Comparison of ENCODE assay signal across 19 cellular contexts in the genomic region with DNA sequence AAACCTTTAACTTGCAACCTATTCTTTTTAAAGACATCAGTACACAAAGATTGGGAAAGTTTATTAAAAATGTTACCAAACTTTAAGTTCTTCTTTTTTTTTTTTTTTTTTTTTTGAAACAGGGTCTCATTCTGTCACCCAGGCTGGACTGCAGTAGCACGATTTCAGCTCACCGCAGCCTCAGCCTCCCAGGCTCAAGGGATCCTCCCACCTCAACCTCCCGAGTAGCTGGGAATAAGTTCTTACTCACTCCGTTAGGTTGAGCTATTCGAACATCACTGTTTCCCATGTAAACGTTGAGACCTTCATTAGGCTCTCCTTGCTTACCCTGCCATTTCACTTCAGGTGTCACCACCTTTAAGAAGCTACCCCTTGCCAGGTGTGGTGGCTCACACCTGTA. TPM values are rescaled to one million over a fixed set of nuclear protein-coding genes. Genes with fewer than 3 reads are reported as not detected.
DNase-seq lines count a peak whose midpoint lies in the region; ATAC-seq, FAIRE-seq and TF ChIP-seq lines count a peak whose summit lies in the region.
"Had no signal": no experiment of that assay in that cellular context is flagged by ENCODE, and none has a peak within 500 bp of the region (broad histone marks: within the 10 kb centered on the region; RNA-seq: fewer than 3 reads in every experiment).

No MANE protein-coding gene starts in this region.

- no peaks in the 10 kb centered on the region for H3K79me2 ChIP-seq in HepG2 (ENCODE audit: insufficient read depth, low read length)

- H3K9me3 ChIP-seq in CD4-positive, alpha-beta memory T cell (ENCODE audit: control insufficient read depth in 1 of 2, low read length in 2 of 2) = no peaks in the 10 kb centered on the region
- H3K9me3 ChIP-seq in stomach (no peaks in the 10 kb centered on the region), HepG2 (ENCODE audit: low read length) (no peaks in the 10 kb centered on the region)
- H3K9me3 ChIP-seq: heart left ventricle had no signal

- H3K27ac ChIP-seq in CD4-positive, alpha-beta memory T cell (ENCODE audit: low read depth, low read length) = peak overlapping the region; percentile 29
- peak overlapping the region in 4 of 5 donors; percentile 58 to 99 (median 97) for H3K27ac ChIP-seq in stomach
- H3K27ac ChIP-seq in HepG2 (ENCODE audit: extremely low read length, insufficient read depth, low read length) = no peak overlapping the region

- CTCF ChIA-PET in CD4-positive, alpha-beta memory T cell (lab: Charles Lee; ENCODE audit: partially characterized antibody) = interaction anchor here (0.7 to 16.4 kb wide), 11 partner anchors 9 to 175 kb away, joined by 3 to 747 read pairs (median 5); no protein-coding TSS in a partner anchor
- CTCF ChIA-PET in HepG2 (lab: Yijun Ruan, JAX; ENCODE audit: low intra/inter-chr PET ratio, low total read pairs) = no interaction called here

- TF ChIP-seq EP300 in stomach (IDR thresholded peaks at IDR 0.05) (no peak), HepG2 (IDR thresholded peaks at IDR 0.05; ENCODE audit: low read depth in 2 of 2, low read length in 2 of 2) (no peak), HepG2 (CRISPR knock-in tag; IDR thresholded peaks at IDR 0.05; ENCODE audit: borderline replicate concordance) (no peak)

- no peaks in the 10 kb centered on the region for H3K9me3 Mint-ChIP-seq in CD4-positive, alpha-beta memory T cell
- no peaks in the 10 kb centered on the region for H3K9me3 Mint-ChIP-seq in dendritic cell treated with granulocyte-macrophage colony-stimulating factor and Interleukin-4, amounts not matched to agents 40 ng/mL and 50 ng/mL, for 4 days
- H3K9me3 Mint-ChIP-seq: activated B cell treated with CpG ODN at 0.5 μM for 24 hours, endodermal cell had no signal

- peaks cover 58 to 92% (median 73%) of the 10 kb centered on the region in 4 donors for H3K4me1 Mint-ChIP-seq in CD4-positive, alpha-beta memory T cell
- peaks cover 74% of the 10 kb centered on the region for H3K4me1 Mint-ChIP-seq in dendritic cell treated with granulocyte-macrophage colony-stimulating factor and Interleukin-4, amounts not matched to agents 40 ng/mL and 50 ng/mL, for 4 days (ENCODE audit: low read depth)

- H4K20me1 ChIP-seq in HepG2 (ENCODE audit: insufficient read depth, low read length) = no peaks in the 10 kb centered on the region

- TF ChIP-seq CTCF in NB4 (IDR thresholded peaks at IDR 0.05; ENCODE audit: low read depth, low read length) (no peak), stomach (IDR thresholded peaks at IDR 0.05) (no peak), HepG2 (CRISPR knock-in tag; IDR thresholded peaks at IDR 0.05) (no peak)

- BruUV-seq in HepG2 (replicated peaks; lab: Mats Ljungman, UMichigan) = no TSS peak

- TF ChIP-seq POLR2A in NB4 (IDR thresholded peaks at IDR 0.05; ENCODE audit: extremely low read depth, insufficient read length) (no peak), stomach (IDR thresholded peaks at IDR 0.05) (no peak), HepG2 (IDR thresholded peaks at IDR 0.05; ENCODE audit: insufficient read depth in 1 of 2, low read depth in 2 of 2, low read length in 2 of 2) (no peak)

- H3K4me3 Mint-ChIP-seq in CD4-positive, alpha-beta memory T cell = peak overlapping the region; percentile 17 to 96 (median 72)
- H3K4me3 Mint-ChIP-seq in dendritic cell treated with granulocyte-macrophage colony-stimulating factor and Interleukin-4, amounts not matched to agents 40 ng/mL and 50 ng/mL, for 4 days = no peak overlapping the region
- H3K4me3 Mint-ChIP-seq: activated B cell treated with CpG ODN at 0.5 μM for 24 hours, endodermal cell had no signal

- H3K27ac Mint-ChIP-seq in CD4-positive, alpha-beta memory T cell = peak overlapping the region; percentile 87 to 92 (median 90)
- H3K27ac Mint-ChIP-seq in dendritic cell treated with granulocyte-macrophage colony-stimulating factor and Interleukin-4, amounts not matched to agents 40 ng/mL and 50 ng/mL, for 4 days = peak overlapping the region; percentile 30
- H3K27ac Mint-ChIP-seq: endodermal cell had no signal

- POLR2A ChIA-PET in CD4-positive, alpha-beta memory T cell (lab: Charles Lee; ENCODE audit: partially characterized antibody) = interaction anchor here (0.8 to 9.9 kb wide), 9 partner anchors 8 to 497 kb away, joined by 3 to 323 read pairs (median 4); partner anchors contain the start of gene BCLAF1
- POLR2A ChIA-PET in HepG2 (lab: Yijun Ruan, JAX) = no interaction called here

- no peak for FAIRE-seq in HepG2 (lab: Jason Lieb, UNC)
- FAIRE-seq: G401.6, GM12892 had no signal

- 85 to 94% (median 89%) methylated on average over 6 of the region's 6 CpGs for WGBS in stomach, 5 donors
- 13% methylated on average over 6 of the region's 6 CpGs for WGBS in HepG2 (ENCODE audit: low lambda C conversion rate)

- no peak for TF ChIP-seq RAD21 in HepG2 (CRISPR knock-in tag; IDR thresholded peaks at IDR 0.05)

- H3K27me3 Mint-ChIP-seq in CD4-positive, alpha-beta memory T cell = no peaks in the 10 kb centered on the region
- no peaks in the 10 kb centered on the region for H3K27me3 Mint-ChIP-seq in dendritic cell treated with granulocyte-macrophage colony-stimulating factor and Interleukin-4, amounts not matched to agents 40 ng/mL and 50 ng/mL, for 4 days
- H3K27me3 Mint-ChIP-seq: activated B cell treated with CpG ODN at 0.5 μM for 24 hours had no signal

- no peaks in the 10 kb centered on the region for H3K27me3 ChIP-seq in CD4-positive, alpha-beta memory T cell (ENCODE audit: insufficient read depth, low read length)
- no peaks in the 10 kb centered on the region for H3K27me3 ChIP-seq in stomach
- peaks cover 0 to 40% of the 10 kb centered on the region in 2 experiments; a peak in 3 of 5 replicates for H3K27me3 ChIP-seq in HepG2 (ENCODE audit: control insufficient read depth in 1 of 2, insufficient read depth in 2 of 2, low read length in 2 of 2)
- H3K27me3 ChIP-seq: heart left ventricle had no signal

- in situ Hi-C loops in HepG2 (cut with HindIII; ENCODE audit: extremely low pct_ligation_motif_present, low pct_unique_long_range_greater_than_20kb) = no loop called here

- H3K4me1 ChIP-seq in CD4-positive, alpha-beta memory T cell (ENCODE audit: insufficient read depth, low read length) = peaks cover 92% of the 10 kb centered on the region
- H3K4me1 ChIP-seq in stomach (peaks cover 48 to 91% (median 75%) of the 10 kb centered on the region in 4 donors), HepG2 (ENCODE audit: insufficient read depth, low read length) (peaks cover 8% of the 10 kb centered on the region)

- no peak overlapping the region for H2AFZ ChIP-seq in HepG2 (ENCODE audit: low read length)

- H3K9ac ChIP-seq in HepG2 (ENCODE audit: insufficient read depth, low read depth, low read length) = no peak overlapping the region

- ATAC-seq in HepG2 = no peak
- no peak for ATAC-seq in HG02623 (IDR thresholded peaks at IDR 0.05; ENCODE audit: unreplicated experiment)

- H3K36me3 Mint-ChIP-seq in CD4-positive, alpha-beta memory T cell = peaks cover 29% of the 10 kb centered on the region in 2 donors
- peaks cover 45% of the 10 kb centered on the region for H3K36me3 Mint-ChIP-seq in dendritic cell treated with granulocyte-macrophage colony-stimulating factor and Interleukin-4, amounts not matched to agents 40 ng/mL and 50 ng/mL, for 4 days (ENCODE audit: low read depth)

- intact Hi-C loops in CD4-positive, alpha-beta memory T cell (cut with micrococcal nuclease) = no loop called here
- intact Hi-C loops in dendritic cell treated with granulocyte-macrophage colony-stimulating factor and Interleukin-4, amounts not matched to agents 40 ng/mL and 50 ng/mL, for 4 days (cut with micrococcal nuclease) = loop anchor here (5.0 kb wide), 2 partner anchors 34 to 69 kb away; no protein-coding TSS in a partner anchor
- intact Hi-C loops in stomach (cut with DNase I; ENCODE audit: low total_unique reads) = no loop called here
- intact Hi-C loops in HepG2 (cut with micrococcal nuclease; ENCODE audit: unreplicated experiment) = no loop called here

- no peak overlapping the region for H3K4me2 ChIP-seq in HepG2 (ENCODE audit: low read depth, low read length)

- H3K36me3 ChIP-seq in CD4-positive, alpha-beta memory T cell (ENCODE audit: insufficient read depth, low read length) = peaks cover 4% of the 10 kb centered on the region
- H3K36me3 ChIP-seq in stomach = peaks cover 0 to 4% (median 0%) of the 10 kb centered on the region in 4 donors
- H3K36me3 ChIP-seq in HepG2 (replicated peaks in 1 of 2; ENCODE audit: control insufficient read depth in 1 of 2, insufficient read depth in 2 of 2, low read length in 2 of 2) = no peaks in the 10 kb centered on the region
- H3K36me3 ChIP-seq: heart left ventricle had no signal

- DNase-seq in CD4-positive, alpha-beta memory T cell = no peak
- peak; percentile 41 for DNase-seq in NB4 (ENCODE audit: low read depth)
- no peak for DNase-seq in stomach
- DNase-seq in HepG2 (ENCODE audit: low spot score) = no peak
- no peak for DNase-seq in occipital lobe (lab: John Stamatoyannopoulos, UW)
- DNase-seq: activated B cell treated with CpG ODN at 0.5 μM for 24 hours; activated effector memory CD4-positive, alpha-beta T cell treated with anti-CD3 and anti-CD28 coated beads, Interleukin-2, amount 50 U/mL, for 16 hours; amniotic stem cell; caudate nucleus; DMS 273 treated with DMSO at 0.1 percent for 48 hours; endodermal cell; heart left ventricle; NCI-H187 treated with DMSO at 0.1 percent for 48 hours; posterior cingulate gyrus; SHP77 had no signal

- no peak overlapping the region for H3K4me3 ChIP-seq in CD4-positive, alpha-beta memory T cell (ENCODE audit: low read length in 2 of 2)
- H3K4me3 ChIP-seq in NB4 (ENCODE audit: low read depth, low read length) (peak overlapping the region; percentile 35), stomach (peak overlapping the region in 1 of 4 donors; percentile 94), HepG2 (replicated peaks in 1 of 3; ENCODE audit: insufficient read depth in 1 of 3, low read depth in 2 of 3, low read length in 3 of 3) (no peak overlapping the region)
- H3K4me3 ChIP-seq: heart left ventricle had no signal

RNA-seq across cellular contexts. Expression of gene MAP3K5, which starts 5.6 kb away (rescaled TPM):
- 10 to 100 TPM; 31.4 to 31.7 TPM for total RNA-seq in CD4-positive, alpha-beta memory T cell
- 10 to 100 TPM in 1 of 2 donors, 1 to 10 TPM in 1; 7.3 to 26.3 TPM for polyA plus RNA-seq in CD4-positive, alpha-beta memory T cell
- total RNA-seq in stomach (10 to 100 TPM; 23.2 to 40.3 (median 24.5) TPM), HepG2 (2016; rRNA removed; fragmentation: Illumina TruSeq; extraction: Trizol) (not detected in 2 replicates), occipital lobe (9.8 TPM)
- polyA plus RNA-seq in stomach (10 to 100 TPM in 2 of 3 donors, 1 to 10 TPM in 1; 4.9 to 12.5 (median 12.4) TPM), HepG2 (2011; rRNA removed) (not detected in 2 replicates)
- total RNA-seq in HepG2 (2016; cell fraction: cytosol; rRNA removed; fragmentation: Illumina TruSeq; extraction: Trizol; ENCODE audit: low read depth) = under 0.01 TPM in 1 of 2 replicates, not detected in the other
- total RNA-seq in HepG2 (2016; cell fraction: insoluble cytoplasmic fraction; rRNA removed; fragmentation: Illumina TruSeq; extraction: Trizol) = not detected in 2 replicates
- total RNA-seq in HepG2 (2016; cell fraction: membrane; rRNA removed; fragmentation: Illumina TruSeq; extraction: Trizol) = not detected in 2 replicates
- total RNA-seq in HepG2 (2016; cell fraction: nucleus; rRNA removed; fragmentation: Illumina TruSeq; extraction: Trizol) = not detected in 2 replicates
- polyA plus RNA-seq in HepG2 (2011; cell fraction: cytosol; rRNA removed) = not detected in 2 replicates
- not detected in 2 replicates for polyA plus RNA-seq in HepG2 (2011; cell fraction: nucleus; rRNA removed)
- not detected in 2 replicates for polyA plus RNA-seq in HepG2 (2012)
- not detected in 2 replicates for polyA plus RNA-seq in HepG2 (2016; cell fraction: cytosol; fragmentation: Illumina TruSeq; extraction: Trizol; ENCODE audit: low read depth)
- polyA plus RNA-seq in HepG2 (2016; cell fraction: insoluble cytoplasmic fraction; fragmentation: Illumina TruSeq; extraction: Trizol; ENCODE audit: low read depth) = not detected in 2 replicates
- polyA plus RNA-seq in HepG2 (2016; cell fraction: membrane; fragmentation: Illumina TruSeq; extraction: Trizol; ENCODE audit: low read depth) = not detected in 2 replicates
- polyA plus RNA-seq in HepG2 (2016; cell fraction: nucleus; fragmentation: Illumina TruSeq; extraction: Trizol; ENCODE audit: insufficient read depth, low read depth) = not detected in 2 replicates
- polyA minus RNA-seq in HepG2 (2011; rRNA and poly(A)+ RNA removed; ENCODE audit: low replicate concordance) = 8.5 TPM in 1 of 2 replicates, not detected in the other
- polyA minus RNA-seq in HepG2 (2011; cell fraction: cytosol; rRNA and poly(A)+ RNA removed) = 0.20 TPM in 1 of 2 replicates, not detected in the other
- polyA minus RNA-seq in HepG2 (2011; cell fraction: nucleus; rRNA and poly(A)+ RNA removed) = not detected in 2 replicates

RNA-seq across cellular contexts. Expression of gene PEX7, which starts 35.7 kb away (rescaled TPM):
- total RNA-seq in CD4-positive, alpha-beta memory T cell = 1 to 10 TPM; 4.4 to 5.8 TPM
- 1 to 10 TPM; 4.5 to 7.2 TPM for polyA plus RNA-seq in CD4-positive, alpha-beta memory T cell
- total RNA-seq in stomach (10 to 100 TPM in 3 of 5 donors, 1 to 10 TPM in 1, not detected in 1; 2.7 to 38.5 (median 18.1) TPM), HepG2 (2016; rRNA removed; fragmentation: Illumina TruSeq; extraction: Trizol) (0.53 and 0.88 TPM in 2 replicates), occipital lobe (8.3 TPM)
- polyA plus RNA-seq in stomach (10 to 100 TPM in 2 of 3 donors, 1 to 10 TPM in 1; 7.3 to 21.5 (median 14.6) TPM), HepG2 (2011; rRNA removed) (0.04 and 0.29 TPM in 2 replicates)
- total RNA-seq in HepG2 (2016; cell fraction: cytosol; rRNA removed; fragmentation: Illumina TruSeq; extraction: Trizol; ENCODE audit: low read depth) = 0.20 and 0.26 TPM in 2 replicates
- 0.35 and 0.65 TPM in 2 replicates for total RNA-seq in HepG2 (2016; cell fraction: insoluble cytoplasmic fraction; rRNA removed; fragmentation: Illumina TruSeq; extraction: Trizol)
- total RNA-seq in HepG2 (2016; cell fraction: membrane; rRNA removed; fragmentation: Illumina TruSeq; extraction: Trizol) = 0.34 TPM in 1 of 2 replicates, not detected in the other
- 0.40 and 0.56 TPM in 2 replicates for total RNA-seq in HepG2 (2016; cell fraction: nucleus; rRNA removed; fragmentation: Illumina TruSeq; extraction: Trizol)
- 0.15 and 0.36 TPM in 2 replicates for polyA plus RNA-seq in HepG2 (2011; cell fraction: cytosol; rRNA removed)
- polyA plus RNA-seq in HepG2 (2011; cell fraction: nucleus; rRNA removed) = not detected in 2 replicates
- 0.15 and 0.27 TPM in 2 replicates for polyA plus RNA-seq in HepG2 (2012)
- 0.09 TPM in 2 replicates for polyA plus RNA-seq in HepG2 (2016; cell fraction: cytosol; fragmentation: Illumina TruSeq; extraction: Trizol; ENCODE audit: low read depth)
- 0.74 and 0.75 TPM in 2 replicates for polyA plus RNA-seq in HepG2 (2016; cell fraction: insoluble cytoplasmic fraction; fragmentation: Illumina TruSeq; extraction: Trizol; ENCODE audit: low read depth)
- polyA plus RNA-seq in HepG2 (2016; cell fraction: membrane; fragmentation: Illumina TruSeq; extraction: Trizol; ENCODE audit: low read depth) = 0.10 and 0.21 TPM in 2 replicates
- polyA plus RNA-seq in HepG2 (2016; cell fraction: nucleus; fragmentation: Illumina TruSeq; extraction: Trizol; ENCODE audit: insufficient read depth, low read depth) = 0.55 TPM in 1 of 2 replicates, not detected in the other
- polyA minus RNA-seq in HepG2 (2011; rRNA and poly(A)+ RNA removed; ENCODE audit: low replicate concordance) = 3.1 TPM in 1 of 2 replicates, not detected in the other
- polyA minus RNA-seq in HepG2 (2011; cell fraction: cytosol; rRNA and poly(A)+ RNA removed) = 0.53 TPM in 1 of 2 replicates, not detected in the other
- polyA minus RNA-seq in HepG2 (2011; cell fraction: nucleus; rRNA and poly(A)+ RNA removed) = 0.25 TPM in 1 of 2 replicates, not detected in the other
